ENCODE assay signal across 21 cellular contexts in genomic region chr16:78519896-78520295, GRCh38.
DNase-seq lines count a peak whose midpoint lies in the region; ATAC-seq, FAIRE-seq and TF ChIP-seq lines count a peak whose summit lies in the region.
"Had no signal": no experiment of that assay in that cellular context is flagged by ENCODE, and none has a peak within 500 bp of the region (broad histone marks: within the 10 kb centered on the region; RNA-seq: fewer than 3 reads in every experiment).

No MANE protein-coding gene starts in this region.

- H3K4me3 ChIP-seq in K562 (no peak overlapping the region), gastroesophageal sphincter (no peak overlapping the region), ovary (peak overlapping the region; percentile 9), vagina (no peak overlapping the region)
- H3K4me3 ChIP-seq: GM23248, HAP-1 had no signal

- FAIRE-seq in K562 (lab: Jason Lieb, UNC) = no peak
- FAIRE-seq: A204.1, G401.6, GM12891, GM19239, HTR-8/SVneo had no signal

- H3K9me3 ChIP-seq in K562 (replicated peaks; ENCODE audit: control insufficient read depth, insufficient read depth, low read depth, low read length) = no peaks in the 10 kb centered on the region
- H3K9me3 ChIP-seq in gastroesophageal sphincter = no peaks in the 10 kb centered on the region
- H3K9me3 ChIP-seq in ovary = no peaks in the 10 kb centered on the region
- H3K9me3 ChIP-seq in vagina = no peaks in the 10 kb centered on the region
- H3K9me3 ChIP-seq: BE2C, HAP-1 had no signal

- POLR2A ChIA-PET in K562 (lab: Yijun Ruan, JAX) = no interaction called here

- H3K9ac ChIP-seq in K562 (ENCODE audit: insufficient read depth in 1 of 2, low read depth in 2 of 2, low read length in 2 of 2) = no peak overlapping the region
- H3K9ac ChIP-seq: GM23248 had no signal

- H3K9me1 ChIP-seq in K562 (ENCODE audit: control insufficient read depth, insufficient read depth, low read length) = no peaks in the 10 kb centered on the region

- DNase-seq in K562 (ENCODE audit: extremely low read depth in 1 of 4, low spot score in 3 of 4) (no peak), ovary (no peak), vagina (ENCODE audit: extremely low spot score in 2 of 2) (no peak), dermis blood vessel endothelial cell (no peak)
- no peak for DNase-seq in stimulated activated naive CD8-positive, alpha-beta T cell treated with anti-CD3 and anti-CD28 coated beads, Interleukin-15, Interleukin-2, amounts not matched to agents 100 U/mL and 50 U/mL, for 24 hours
- DNase-seq: ACHN; BE2C; C1 segment of cervical spinal cord; CD4-positive, CD25-positive, alpha-beta regulatory T cell; CD8-positive, alpha-beta memory T cell; COR-L47; GM23248 had no signal

- no peak for TF ChIP-seq EP300 in K562 (IDR thresholded peaks at IDR 0.05; ENCODE audit: low read length)
- TF ChIP-seq EP300 in gastroesophageal sphincter (IDR thresholded peaks at IDR 0.05) = no peak
- no peak for TF ChIP-seq EP300 in ovary (IDR thresholded peaks at IDR 0.05)

- no peak overlapping the region for H3K27ac ChIP-seq in K562 (ENCODE audit: extremely low read depth, low read depth, low read length)
- no peak overlapping the region for H3K27ac ChIP-seq in gastroesophageal sphincter
- H3K27ac ChIP-seq in ovary = no peak overlapping the region
- peak overlapping the region; percentile 47 for H3K27ac ChIP-seq in vagina
- H3K27ac ChIP-seq: GM23248, HL-60 had no signal

- in situ Hi-C loops in K562 (cut with MboI) = no loop called here

- H3K36me3 ChIP-seq in K562 (ENCODE audit: control insufficient read depth, insufficient read depth, low read length) (no peaks in the 10 kb centered on the region), gastroesophageal sphincter (no peaks in the 10 kb centered on the region), ovary (no peaks in the 10 kb centered on the region), vagina (no peaks in the 10 kb centered on the region)
- H3K36me3 ChIP-seq: BE2C, HAP-1 had no signal

- no TSS peak for BruUV-seq in K562 (replicated peaks; lab: Mats Ljungman, UMichigan)

- no peak overlapping the region for H2AFZ ChIP-seq in K562 (ENCODE audit: low read depth, low read length)
- H2AFZ ChIP-seq: GM23248 had no signal

- H3K27me3 ChIP-seq in K562 (ENCODE audit: control insufficient read depth in 2 of 2, insufficient read depth in 2 of 2, low read length in 2 of 2) (peaks cover 9 to 10% of the 10 kb centered on the region in 2 experiments), gastroesophageal sphincter (no peaks in the 10 kb centered on the region), ovary (no peaks in the 10 kb centered on the region), vagina (no peaks in the 10 kb centered on the region)
- H3K27me3 ChIP-seq: BE2C had no signal

- H3K4me1 ChIP-seq in K562 (replicated peaks in 1 of 2; ENCODE audit: control insufficient read depth in 2 of 2, insufficient read depth in 2 of 2, low read length in 2 of 2) (no peaks in the 10 kb centered on the region), gastroesophageal sphincter (no peaks in the 10 kb centered on the region), ovary (ENCODE audit: insufficient read depth) (peaks cover 2% of the 10 kb centered on the region), vagina (peaks cover 12% of the 10 kb centered on the region)
- H3K4me1 ChIP-seq: BE2C, HAP-1 had no signal

- TF ChIP-seq POLR2A in K562 (conservative IDR thresholded peaks at IDR 0.05) (no peak), gastroesophageal sphincter (IDR thresholded peaks at IDR 0.05) (no peak), ovary (IDR thresholded peaks at IDR 0.05) (no peak), vagina (IDR thresholded peaks at IDR 0.05) (no peak)

- no peak for TF ChIP-seq RAD21 in K562 (CRISPR knock-in tag; conservative IDR thresholded peaks at IDR 0.05 in 1 of 2, IDR thresholded peaks at IDR 0.05 in 1 of 2)

- WGBS in K562 (ENCODE audit: insufficient coverage, low coverage, missing lambda C conversion rate) = 9% methylated on average over 8 of the region's 8 CpGs
- WGBS in gastroesophageal sphincter (ENCODE audit: low coverage in 1 of 2), 2 donors = 83 to 95% methylated on average over 8 of the region's 8 CpGs
- 95 to 98% (median 98%) methylated on average over 8 of the region's 8 CpGs for WGBS in ovary, 3 donors

- peaks cover 6% of the 10 kb centered on the region; the same call in 1 of the 2 replicates for H4K20me1 ChIP-seq in K562 (replicated peaks; ENCODE audit: control insufficient read depth, insufficient read depth, low read length)

- no peaks in the 10 kb centered on the region for H3K79me2 ChIP-seq in K562 (ENCODE audit: control insufficient read depth, insufficient read depth, low read length)

- no peak overlapping the region for H3K4me2 ChIP-seq in K562 (ENCODE audit: insufficient read depth, low read length)

- no peak for TF ChIP-seq CTCF in K562 (IDR thresholded peaks at IDR 0.05 in 2 of 3, conservative IDR thresholded peaks at IDR 0.05 in 1 of 3; ENCODE audit: insufficient read depth in 2 of 3, low read depth in 1 of 3, low read length in 3 of 3)
- no peak for TF ChIP-seq CTCF in gastroesophageal sphincter (IDR thresholded peaks at IDR 0.05)
- no peak for TF ChIP-seq CTCF in ovary (IDR thresholded peaks at IDR 0.05)
- TF ChIP-seq CTCF in vagina (IDR thresholded peaks at IDR 0.05) = no peak

- CTCF ChIA-PET in K562 (lab: Yijun Ruan, JAX; ENCODE audit: low intra/inter-chr PET ratio) = no interaction called here

- intact Hi-C loops in K562 (cut with micrococcal nuclease) (no loop called here), ovary (cut with DNase I) (no loop called here), vagina (cut with DNase I) (no loop called here)

- ATAC-seq in K562 = no peak
- peak; percentile 76 for ATAC-seq in gastroesophageal sphincter
- ATAC-seq in GM21737 (IDR thresholded peaks at IDR 0.05; ENCODE audit: unreplicated experiment) = no peak
- no peak for ATAC-seq in stimulated activated naive CD8-positive, alpha-beta T cell treated with anti-CD3 and anti-CD28 coated beads, Interleukin-15, Interleukin-2, amounts not matched to agents 100 U/mL and 50 U/mL, for 24 hours

TF ChIP-seq in K562, 482 proteins besides CTCF, POLR2A, EP300 and RAD21:
- TF ChIP-seq STAT6 (CRISPR knock-in tag; IDR thresholded peaks at IDR 0.05) = no peak
- peak; percentile 14; the same call in 1 of the 2 replicates for TF ChIP-seq ATF3 (IDR thresholded peaks at IDR 0.05)
- no peak for TF ChIP-seq ATF3 (CRISPR knock-in tag; conservative IDR thresholded peaks at IDR 0.05)
TF ChIP-seq in K562: peak in this region for 1.
